9 cellular contexts compared by ENCODE assay signal in genomic region chr20:31559704-31560093, GRCh38. TPM values are rescaled to one million over a fixed set of nuclear protein-coding genes. Genes with fewer than 3 reads are reported as not detected.
DNase-seq lines count a peak whose midpoint lies in the region; ATAC-seq and TF ChIP-seq lines count a peak whose summit lies in the region.
"Had no signal": no experiment of that assay in that cellular context is flagged by ENCODE, and none has a peak within 500 bp of the region (broad histone marks: within the 10 kb centered on the region; RNA-seq: fewer than 3 reads in every experiment).

No MANE protein-coding gene starts in this region.

- H2AFZ ChIP-seq in OCI-LY1 (ENCODE audit: low read length): no peak overlapping the region
- no peak overlapping the region for H2AFZ ChIP-seq in mammary epithelial cell (ENCODE audit: low read depth, low read length)

- H3K27ac ChIP-seq in OCI-LY1 (ENCODE audit: low read depth, low read length, poor library complexity, severe bottlenecking) (peak overlapping the region; percentile 23), mammary epithelial cell (ENCODE audit: insufficient read depth, low read depth, low read length) (peak overlapping the region; percentile 93), psoas muscle (peak overlapping the region; percentile 83), aorta (ENCODE audit: low read depth in 1 of 2, low read length in 2 of 2) (peak overlapping the region in 1 of 2 donors; percentile 13)

- TF ChIP-seq CTCF in OCI-LY1 (IDR thresholded peaks at IDR 0.05; ENCODE audit: low read length) (no peak), mammary epithelial cell (conservative IDR thresholded peaks at IDR 0.05 in 1 of 2, IDR thresholded peaks at IDR 0.05 in 1 of 2; ENCODE audit: extremely low read depth in 1 of 2, insufficient read depth in 1 of 2, low read depth in 1 of 2, low read length in 2 of 2) (no peak), psoas muscle (IDR thresholded peaks at IDR 0.05) (no peak)

- H3K9ac ChIP-seq in OCI-LY1 (ENCODE audit: low read length): no peak overlapping the region
- peak overlapping the region; percentile 35 for H3K9ac ChIP-seq in mammary epithelial cell (ENCODE audit: insufficient read depth, low read length)

- H3K79me2 ChIP-seq in OCI-LY1 (ENCODE audit: insufficient read depth, low read length): no peaks in the 10 kb centered on the region
- no peaks in the 10 kb centered on the region for H3K79me2 ChIP-seq in mammary epithelial cell (ENCODE audit: insufficient read depth, low read length)

- H3K4me3 ChIP-seq in OCI-LY1 (ENCODE audit: low read depth, low read length, poor library complexity, severe bottlenecking) (no peak overlapping the region), mammary epithelial cell (replicated peaks in 1 of 3; ENCODE audit: insufficient read depth in 1 of 3, low read depth in 2 of 3, low read length in 3 of 3) (no peak overlapping the region), psoas muscle (no peak overlapping the region), aorta (ENCODE audit: low read length in 2 of 2) (no peak overlapping the region)

- no peaks in the 10 kb centered on the region for H3K9me2 ChIP-seq in OCI-LY1 (ENCODE audit: low read depth, low read length)

- no TSS peak for BruUV-seq in mammary epithelial cell (replicated peaks; lab: Mats Ljungman, UMichigan)

- H4K20me1 ChIP-seq in OCI-LY1 (ENCODE audit: insufficient read depth, low read length) (no peaks in the 10 kb centered on the region), mammary epithelial cell (ENCODE audit: insufficient read depth, low read length) (no peaks in the 10 kb centered on the region)

- CTCF ChIA-PET in mammary epithelial cell (lab: Charles Lee; ENCODE audit: low non-redundant PET): interaction anchor here (0.6 to 2.1 kb wide), 3 partner anchors 52 to 164 kb away, joined by 5 to 32 read pairs (median 5); no protein-coding TSS in a partner anchor

- H3K4me2 ChIP-seq in OCI-LY1 (ENCODE audit: low read length) (no peak overlapping the region), mammary epithelial cell (ENCODE audit: insufficient read depth, low read depth, low read length) (no peak overlapping the region)

- intact Hi-C loops in mammary epithelial cell (cut with micrococcal nuclease) (loop anchor here (1.0 to 5.0 kb wide), 4 partner anchors 42 to 178 kb away; partner anchors contain the start of genes BCL2L1 and TPX2), psoas muscle (cut with DNase I) (loop anchor here in 1 of 2 donors (10.0 kb wide), 1 partner anchor 165 kb away; the partner anchor contains the start of gene BCL2L1), aorta (cut with DNase I) (loop anchor here in 1 of 2 donors (5.0 kb wide), 1 partner anchor 163 kb away; the partner anchor contains the start of gene BCL2L1)

- in situ Hi-C loops in mammary epithelial cell (cut with MboI; ENCODE audit: low sequenced_read_pairs in 2 of 2): loop anchor here (5.0 to 25.0 kb wide), 2 partner anchors 48 to 153 kb away; partner anchors contain the start of genes ID1 (in 2 of the 2) and BCL2L1 (in 1 of the 2)

- H3K36me3 ChIP-seq in OCI-LY1 (ENCODE audit: insufficient read depth, low read length): peaks cover 71% of the 10 kb centered on the region
- peaks cover 5% of the 10 kb centered on the region for H3K36me3 ChIP-seq in mammary epithelial cell (ENCODE audit: insufficient read depth, low read length)
- H3K36me3 ChIP-seq in psoas muscle (ENCODE audit: insufficient read depth in 1 of 2, low read depth in 1 of 2): peaks cover 3 to 69% of the 10 kb centered on the region in 2 donors
- H3K36me3 ChIP-seq in aorta (ENCODE audit: control insufficient read depth in 1 of 2, insufficient read depth in 2 of 2, low read length in 1 of 2): peaks cover 0 to 6% of the 10 kb centered on the region in 2 donors

- peak; percentile 6 for ATAC-seq in GM18909 (IDR thresholded peaks at IDR 0.05; ENCODE audit: poor library complexity, unreplicated experiment)
- ATAC-seq in psoas muscle: no peak
- no peak for ATAC-seq in esophagus mucosa
- ATAC-seq in aorta (ENCODE audit: low FRiP score): no peak

- dilution Hi-C loops in mammary epithelial cell (cut with HindIII; ENCODE audit: low sequenced_read_pairs): loop anchor here (25.0 kb wide), 1 partner anchor 153 kb away; the partner anchor contains the start of gene BCL2L1

- 97% methylated on average over 2 of the region's 2 CpGs for WGBS in mammary epithelial cell (ENCODE audit: low coverage, missing lambda C conversion rate)
- 76 to 97% (median 91%) methylated on average over 2 of the region's 2 CpGs for WGBS in psoas muscle, 3 donors
- 94 to 95% methylated on average over 2 of the region's 2 CpGs for WGBS in aorta, 2 donors

- DNase-seq in mammary epithelial cell (no peak), psoas muscle (no peak), aorta (no peak), iPS-NIHi11 (ENCODE audit: low spot score) (no peak), cerebellum (ENCODE audit: low spot score) (no peak)
- DNase-seq: occipital lobe had no signal

- H3K9me3 ChIP-seq in OCI-LY1 (ENCODE audit: low read length) (no peaks in the 10 kb centered on the region), mammary epithelial cell (replicated peaks; ENCODE audit: insufficient read depth, low read length) (no peaks in the 10 kb centered on the region), psoas muscle (no peaks in the 10 kb centered on the region), aorta (ENCODE audit: control insufficient read depth, low read length) (no peaks in the 10 kb centered on the region)

- no peaks in the 10 kb centered on the region for H3F3A ChIP-seq in OCI-LY1 (ENCODE audit: insufficient read depth, low read length)

- H3K4me1 ChIP-seq in OCI-LY1 (ENCODE audit: insufficient read depth, low read length, severe bottlenecking) (peaks cover 9% of the 10 kb centered on the region), mammary epithelial cell (ENCODE audit: insufficient read depth, low read length) (peaks cover 49% of the 10 kb centered on the region), psoas muscle (peaks cover 32% of the 10 kb centered on the region), aorta (ENCODE audit: control insufficient read depth in 1 of 2, insufficient read depth in 2 of 2, low read length in 2 of 2) (peaks cover 3 to 4% of the 10 kb centered on the region in 2 donors)

- no peaks in the 10 kb centered on the region for H3K27me3 ChIP-seq in OCI-LY1 (ENCODE audit: insufficient read depth, low read length)
- no peaks in the 10 kb centered on the region for H3K27me3 ChIP-seq in mammary epithelial cell (ENCODE audit: insufficient read depth, low read length)
- no peaks in the 10 kb centered on the region for H3K27me3 ChIP-seq in psoas muscle (ENCODE audit: insufficient read depth in 3 of 3, low read length in 2 of 3)
- H3K27me3 ChIP-seq in aorta (ENCODE audit: control insufficient read depth in 1 of 2, insufficient read depth in 2 of 2, low read length in 1 of 2): no peaks in the 10 kb centered on the region

RNA-seq across cellular contexts. Expression of gene ID1, which starts 45.4 kb away (rescaled TPM):
- total RNA-seq in mammary epithelial cell (10 to 100 TPM; 66.2 to 86.1 TPM), psoas muscle (100 to 1,000 TPM in 2 of 4 donors, 10 to 100 TPM in 2; 25.1 to 129 (median 102) TPM), esophagus mucosa (299 TPM), aorta (100 to 1,000 TPM; 170 to 396 TPM), cerebellum (73.1 TPM)
- polyA plus RNA-seq in mammary epithelial cell (206 TPM), psoas muscle (100 to 1,000 TPM in 1 of 3 donors, 10 to 100 TPM in 2; 45.1 to 574 (median 45.2) TPM), aorta (100 to 1,000 TPM; 163 to 382 TPM)
- polyA minus RNA-seq in mammary epithelial cell: 20.0 TPM

RNA-seq across cellular contexts. Expression of gene HM13, which starts 45.5 kb away (rescaled TPM):
- 100 to 1,000 TPM in 1 of 2 donors, 10 to 100 TPM in 1; 65.2 to 184 TPM for total RNA-seq in mammary epithelial cell
- 160 TPM for polyA plus RNA-seq in mammary epithelial cell
- 137 TPM for polyA minus RNA-seq in mammary epithelial cell
- total RNA-seq in psoas muscle: 10 to 100 TPM; 32.4 to 62.5 (median 49.2) TPM
- polyA plus RNA-seq in psoas muscle: 100 to 1,000 TPM in 1 of 3 donors, 10 to 100 TPM in 2; 44.0 to 112 (median 48.4) TPM
- 232 TPM for total RNA-seq in esophagus mucosa
- total RNA-seq in aorta: 100 to 1,000 TPM; 136 to 139 TPM
- polyA plus RNA-seq in aorta: 100 to 1,000 TPM in 1 of 2 donors, 10 to 100 TPM in 1; 41.8 to 108 TPM
- total RNA-seq in cerebellum: 43.7 TPM
